13 cellular contexts compared by ENCODE assay signal in genomic region chr2:227374158-227374557, GRCh38. TPM values are rescaled to one million over a fixed set of nuclear protein-coding genes. Genes with fewer than 3 reads are reported as not detected.
DNase-seq lines count a peak whose midpoint lies in the region; ATAC-seq and TF ChIP-seq lines count a peak whose summit lies in the region.
"Had no signal": no experiment of that assay in that cellular context is flagged by ENCODE, and none has a peak within 500 bp of the region (broad histone marks: within the 10 kb centered on the region; RNA-seq: fewer than 3 reads in every experiment).

No MANE protein-coding gene starts in this region.

- H3K27ac ChIP-seq in mammary epithelial cell (ENCODE audit: insufficient read depth, low read depth, low read length) (no peak overlapping the region), breast epithelium (no peak overlapping the region), GM23338 (ENCODE audit: low read depth) (no peak overlapping the region)
- H3K27ac ChIP-seq: ascending aorta had no signal

- H3K4me1 Mint-ChIP-seq in T-helper 17 cell (peaks cover 2% of the 10 kb centered on the region), GM23338 (peaks cover 16% of the 10 kb centered on the region)

- H2AFZ ChIP-seq in mammary epithelial cell (ENCODE audit: low read depth, low read length) (no peak overlapping the region), GM23338 (no peak overlapping the region)

- H3K4me1 ChIP-seq in mammary epithelial cell (ENCODE audit: insufficient read depth, low read length) = peaks cover 8% of the 10 kb centered on the region
- no peaks in the 10 kb centered on the region for H3K4me1 ChIP-seq in breast epithelium
- H3K4me1 ChIP-seq in GM23338 (ENCODE audit: insufficient read depth) = peaks cover 9% of the 10 kb centered on the region

- no peak overlapping the region for H3K4me3 Mint-ChIP-seq in T-helper 17 cell
- no peak overlapping the region for H3K4me3 Mint-ChIP-seq in GM23338
- H3K4me3 Mint-ChIP-seq: CD4-positive, CD25-positive, alpha-beta regulatory T cell had no signal

- H3K4me2 ChIP-seq in mammary epithelial cell (ENCODE audit: insufficient read depth, low read depth, low read length) = peak overlapping the region; percentile 1
- H3K4me2 ChIP-seq in GM23338 = no peak overlapping the region

- no peaks in the 10 kb centered on the region for H3K79me2 ChIP-seq in mammary epithelial cell (ENCODE audit: insufficient read depth, low read length)
- H3K79me2 ChIP-seq in GM23338 (replicated peaks; ENCODE audit: insufficient read depth) = no peaks in the 10 kb centered on the region

- TF ChIP-seq POLR2A in breast epithelium (IDR thresholded peaks at IDR 0.05) = no peak

- H3K9me2 ChIP-seq in GM23338 (ENCODE audit: insufficient read depth) = no peaks in the 10 kb centered on the region

- CTCF ChIA-PET in mammary epithelial cell (lab: Charles Lee; ENCODE audit: low non-redundant PET) = no interaction called here

- ATAC-seq in T-helper 17 cell = peak; percentile 28
- no peak for ATAC-seq in GM23338
- ATAC-seq in GM21723 (IDR thresholded peaks at IDR 0.05; ENCODE audit: unreplicated experiment) = no peak

- H3K27me3 Mint-ChIP-seq in T-helper 17 cell (peaks cover 43% of the 10 kb centered on the region), GM23338 (ENCODE audit: insufficient read depth, low read depth, poor library complexity) (no peaks in the 10 kb centered on the region)

- 49% methylated on average over 6 of the region's 6 CpGs for WGBS in mammary epithelial cell (ENCODE audit: low coverage, missing lambda C conversion rate)

- TF ChIP-seq CTCF in mammary epithelial cell (conservative IDR thresholded peaks at IDR 0.05 in 1 of 2, IDR thresholded peaks at IDR 0.05 in 1 of 2; ENCODE audit: extremely low read depth in 1 of 2, insufficient read depth in 1 of 2, low read depth in 1 of 2, low read length in 2 of 2) (no peak), breast epithelium (IDR thresholded peaks at IDR 0.05) (no peak), GM23338 (conservative IDR thresholded peaks at IDR 0.05; ENCODE audit: low read depth in 2 of 2) (no peak)

- H3K9me3 ChIP-seq in mammary epithelial cell (replicated peaks; ENCODE audit: insufficient read depth, low read length) (no peaks in the 10 kb centered on the region), breast epithelium (no peaks in the 10 kb centered on the region), T-helper 17 cell (ENCODE audit: control insufficient read depth, low read length, poor library complexity, severe bottlenecking) (no peaks in the 10 kb centered on the region)
- H3K9me3 ChIP-seq: ascending aorta had no signal

- no peaks in the 10 kb centered on the region for H3F3A ChIP-seq in GM23338 (replicated peaks; ENCODE audit: low read depth)

- in situ Hi-C loops in mammary epithelial cell (cut with MboI; ENCODE audit: low sequenced_read_pairs in 2 of 2) = no loop called here

- H3K36me3 Mint-ChIP-seq in T-helper 17 cell (ENCODE audit: low read depth) = no peaks in the 10 kb centered on the region
- no peaks in the 10 kb centered on the region for H3K36me3 Mint-ChIP-seq in GM23338 (ENCODE audit: low read depth)
- H3K36me3 Mint-ChIP-seq: CD4-positive, CD25-positive, alpha-beta regulatory T cell had no signal

- H4K20me1 ChIP-seq in mammary epithelial cell (ENCODE audit: insufficient read depth, low read length) (no peaks in the 10 kb centered on the region), GM23338 (replicated peaks; ENCODE audit: insufficient read depth) (no peaks in the 10 kb centered on the region)

- H3K9ac ChIP-seq in mammary epithelial cell (ENCODE audit: insufficient read depth, low read length) = no peak overlapping the region

- peak; percentile 68 for DNase-seq in mammary epithelial cell
- DNase-seq in breast epithelium (ENCODE audit: low spot score in 2 of 2) = no peak
- no peak for DNase-seq in T-helper 17 cell
- peak; percentile 28 for DNase-seq in epidermal melanocyte (ENCODE audit: insufficient read length, low spot score)
- peak; percentile 46 for DNase-seq in stromal cell of bone marrow (ENCODE audit: low read depth)
- DNase-seq in dermis blood vessel endothelial cell = no peak
- no peak for DNase-seq in GM23338 (ENCODE audit: low spot score)
- DNase-seq: NCI-H510A had no signal

- H3K27ac Mint-ChIP-seq in T-helper 17 cell = no peak overlapping the region
- H3K27ac Mint-ChIP-seq in GM23338 = no peak overlapping the region
- H3K27ac Mint-ChIP-seq: CD4-positive, CD25-positive, alpha-beta regulatory T cell had no signal

- H3K4me3 ChIP-seq in mammary epithelial cell (replicated peaks in 1 of 3; ENCODE audit: insufficient read depth in 1 of 3, low read depth in 2 of 3, low read length in 3 of 3) (peak overlapping the region in 1 of 3 experiments; percentile 6), breast epithelium (no peak overlapping the region), GM23338 (no peak overlapping the region)
- H3K4me3 ChIP-seq: ascending aorta had no signal

- H3K36me3 ChIP-seq in mammary epithelial cell (ENCODE audit: insufficient read depth, low read length) = no peaks in the 10 kb centered on the region
- H3K36me3 ChIP-seq in breast epithelium = no peaks in the 10 kb centered on the region
- H3K36me3 ChIP-seq in GM23338 (ENCODE audit: insufficient read depth) = no peaks in the 10 kb centered on the region
- H3K36me3 ChIP-seq: ascending aorta had no signal

- BruUV-seq in mammary epithelial cell (replicated peaks; lab: Mats Ljungman, UMichigan) = no TSS peak

- H3K27me3 ChIP-seq in mammary epithelial cell (ENCODE audit: insufficient read depth, low read length) (no peaks in the 10 kb centered on the region), breast epithelium (no peaks in the 10 kb centered on the region), GM23338 (ENCODE audit: insufficient read depth) (no peaks in the 10 kb centered on the region)
- H3K27me3 ChIP-seq: ascending aorta had no signal

- no peaks in the 10 kb centered on the region for H3K9me3 Mint-ChIP-seq in GM23338
- H3K9me3 Mint-ChIP-seq: CD4-positive, CD25-positive, alpha-beta regulatory T cell had no signal

- dilution Hi-C loops in mammary epithelial cell (cut with HindIII; ENCODE audit: low sequenced_read_pairs) = no loop called here

- intact Hi-C loops in mammary epithelial cell (cut with micrococcal nuclease) (no loop called here), breast epithelium (cut with DNase I; ENCODE audit: low total_unique reads) (no loop called here)

TF ChIP-seq in GM23338, 12 proteins besides CTCF, POLR2A, EP300 and RAD21:
- TF ChIP-seq POLR2AphosphoS5 (IDR thresholded peaks at IDR 0.05; ENCODE audit: low read depth) (no peak), ZNF331 (CRISPR knock-in tag; IDR thresholded peaks at IDR 0.05; ENCODE audit: low read depth) (no peak), CREB1 (CRISPR knock-in tag; IDR thresholded peaks at IDR 0.05; ENCODE audit: low read depth) (no peak), STAT1 (IDR thresholded peaks at IDR 0.05; ENCODE audit: unreplicated experiment) (no peak), EZH2 (IDR thresholded peaks at IDR 0.05; ENCODE audit: low read depth, unreplicated experiment) (no peak)

RNA-seq across cellular contexts. Expression of gene TM4SF20, which starts 4.9 kb away (rescaled TPM):
- total RNA-seq in mammary epithelial cell (not detected), breast epithelium (not detected), T-helper 17 cell (not detected), dermis blood vessel endothelial cell (not detected in 2 replicates)
- polyA plus RNA-seq in mammary epithelial cell (not detected), GM23338 (2016; fragmentation: Nextera tagmentation; extraction: Ambion mirVana) (0.12 TPM in 1 of 2 replicates, not detected in the other)
- not detected for polyA minus RNA-seq in mammary epithelial cell
- total RNA-seq in GM23338 (2014; rRNA removed; shearing (Covaris generic)) = not detected in 2 replicates
- total RNA-seq: ascending aorta; CD4-positive, CD25-positive, alpha-beta regulatory T cell; mononuclear cell; T-helper 1 cell treated with Interleukin-12 subunit alpha and Interleukin-12 subunit beta and Interleukin-4 antibody, amounts not matched to agents 30 ng/mL and 1 ng/mL, for 36 hours had no signal
- polyA plus RNA-seq: CD4-positive, CD25-positive, alpha-beta regulatory T cell had no signal

RNA-seq across cellular contexts. Expression of gene SCYGR1, which starts 13.6 kb away (rescaled TPM):
- total RNA-seq in mammary epithelial cell (not detected), breast epithelium (not detected), T-helper 17 cell (not detected), dermis blood vessel endothelial cell (not detected in 2 replicates)
- polyA plus RNA-seq in mammary epithelial cell (not detected), GM23338 (2016; fragmentation: Nextera tagmentation; extraction: Ambion mirVana) (not detected in 2 replicates)
- polyA minus RNA-seq in mammary epithelial cell = not detected
- not detected in 2 replicates for total RNA-seq in GM23338 (2014; rRNA removed; shearing (Covaris generic))
- total RNA-seq: ascending aorta; CD4-positive, CD25-positive, alpha-beta regulatory T cell; mononuclear cell; T-helper 1 cell treated with Interleukin-12 subunit alpha and Interleukin-12 subunit beta and Interleukin-4 antibody, amounts not matched to agents 30 ng/mL and 1 ng/mL, for 36 hours had no signal
- polyA plus RNA-seq: CD4-positive, CD25-positive, alpha-beta regulatory T cell had no signal

RNA-seq across cellular contexts. Expression of gene MFF, which starts 49.1 kb away (rescaled TPM):
- total RNA-seq in mammary epithelial cell (10 to 100 TPM; 44.2 to 56.0 TPM), breast epithelium (100 to 1,000 TPM; 120 to 135 (median 122) TPM), T-helper 17 cell (10 to 100 TPM; 47.7 to 49.3 TPM), dermis blood vessel endothelial cell (54.8 and 64.2 TPM in 2 replicates)
- polyA plus RNA-seq in mammary epithelial cell (44.4 TPM), GM23338 (2016; fragmentation: Nextera tagmentation; extraction: Ambion mirVana) (152 and 161 TPM in 2 replicates)
- 70.6 TPM for polyA minus RNA-seq in mammary epithelial cell
- total RNA-seq in GM23338 (2014; rRNA removed; shearing (Covaris generic)) = 107 and 112 TPM in 2 replicates

Comparison
In these comparisons a context has a peak if more than half of its experiments do, and no peak if none do; other contexts are left out.
1. DNase-seq: peak in mammary epithelial cell (single experiment), epidermal melanocyte (single experiment) and stromal cell of bone marrow (single experiment); none in breast epithelium (0 of 2), T-helper 17 cell (0 of 3), dermis blood vessel endothelial cell (single experiment) and GM23338 (single experiment).